ENCODE assay signal across 18 cellular contexts in the genomic region with DNA sequence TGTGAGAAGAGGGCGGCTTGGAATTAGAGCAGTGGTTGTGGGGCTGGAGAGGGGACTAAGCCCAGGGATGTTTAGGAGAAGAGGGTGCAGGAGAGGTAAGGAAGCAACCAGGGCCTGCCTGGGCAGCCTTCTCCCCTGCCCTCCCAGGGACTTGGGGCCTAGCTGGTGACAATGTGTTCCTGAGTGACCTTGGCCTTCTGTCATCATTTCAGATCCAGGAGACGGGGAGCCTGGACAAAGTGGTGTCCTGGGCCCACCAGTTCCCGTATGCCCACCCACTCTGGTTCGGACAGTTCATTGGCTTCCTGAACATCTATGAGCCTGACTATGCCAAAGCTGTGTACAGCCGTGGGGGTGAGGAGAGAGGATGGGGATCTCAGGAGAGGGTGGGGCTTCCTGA. TPM values are rescaled to one million over a fixed set of nuclear protein-coding genes. Genes with fewer than 3 reads are reported as not detected.
DNase-seq lines count a peak whose midpoint lies in the region; TF ChIP-seq lines count a peak whose summit lies in the region.
"Had no signal": no experiment of that assay in that cellular context is flagged by ENCODE, and none has a peak within 500 bp of the region (broad histone marks: within the 10 kb centered on the region; RNA-seq: fewer than 3 reads in every experiment).

No MANE protein-coding gene starts in this region.

- intact Hi-C loops in cardiac septum (cut with DNase I) = no loop called here

- H3K4me1 ChIP-seq in right atrium auricular region = peaks cover 0 to 46% of the 10 kb centered on the region in 2 donors
- H3K4me1 ChIP-seq: HAP-1 had no signal

- H3K9me3 Mint-ChIP-seq in osteocyte (ENCODE audit: unreplicated experiment) = peaks cover 20% of the 10 kb centered on the region

- H3K36me3 ChIP-seq in right atrium auricular region = peaks cover 20% of the 10 kb centered on the region
- H3K36me3 ChIP-seq: HAP-1 had no signal

- no peaks in the 10 kb centered on the region for H3K9me3 ChIP-seq in right atrium auricular region
- H3K9me3 ChIP-seq: HAP-1 had no signal

- DNase-seq in right atrium auricular region (ENCODE audit: low spot score) (no peak), cardiac septum (ENCODE audit: low spot score) (no peak), islet precursor cell (peak; percentile 29), osteocyte (ENCODE audit: extremely low spot score, unreplicated experiment) (peak; percentile 66), T1000 (lab: John Stamatoyannopoulos, UW) (no peak), RPMI8226 (no peak)
- DNase-seq in activated effector memory CD4-positive, alpha-beta T cell treated with Interleukin-2 at 50 U/mL for 16 hours = no peak
- DNase-seq: C1 segment of cervical spinal cord; Calu3; CD4-positive, alpha-beta memory T cell; COR-L47; DMS153; DND-41; GOT3; HFFc6 had no signal

- H3K27ac Mint-ChIP-seq in osteocyte (ENCODE audit: unreplicated experiment) = no peak overlapping the region
- H3K27ac Mint-ChIP-seq: HFFc6 had no signal

- no peak overlapping the region for H3K4me3 ChIP-seq in right atrium auricular region
- H3K4me3 ChIP-seq: HAP-1 had no signal

- no peak overlapping the region for H3K4me3 Mint-ChIP-seq in osteocyte (ENCODE audit: unreplicated experiment)
- H3K4me3 Mint-ChIP-seq: HFFc6 had no signal

- H3K4me1 Mint-ChIP-seq in osteocyte (ENCODE audit: unreplicated experiment) = no peaks in the 10 kb centered on the region
- H3K4me1 Mint-ChIP-seq: CD4-positive, alpha-beta memory T cell had no signal

- no peaks in the 10 kb centered on the region for H3K36me3 Mint-ChIP-seq in osteocyte (ENCODE audit: unreplicated experiment)

- H3K27me3 ChIP-seq in right atrium auricular region = no peaks in the 10 kb centered on the region

- no peaks in the 10 kb centered on the region for H3K27me3 Mint-ChIP-seq in osteocyte (ENCODE audit: unreplicated experiment)

- peak overlapping the region; percentile 6 to 22 for H3K27ac ChIP-seq in right atrium auricular region

- no peak for TF ChIP-seq CTCF in right atrium auricular region (IDR thresholded peaks at IDR 0.05)
- no peak for TF ChIP-seq CTCF in osteocyte (IDR thresholded peaks at IDR 0.05)

RNA-seq across cellular contexts. Expression of a gene that starts 11.8 kb away (rescaled TPM):
- total RNA-seq in right atrium auricular region = 10 to 100 TPM; 20.0 to 47.8 TPM
- total RNA-seq in cardiac septum = not detected
- total RNA-seq in osteocyte = not detected in 2 replicates
- total RNA-seq: A172; A673; CD4-positive, alpha-beta memory T cell; HFFc6 had no signal

Comparison
In these comparisons a context has a peak if more than half of its experiments do, and no peak if none do; other contexts are left out.
1. RNA of a gene that starts 11.8 kb away (total RNA-seq): 20.0 to 47.8 TPM in right atrium auricular region; not detected in cardiac septum (single experiment) and not detected in osteocyte; every median in the first group is over 10 times any median in the second.
2. DNase-seq: peak in islet precursor cell (single experiment) and osteocyte (single experiment); none in right atrium auricular region (single experiment), cardiac septum (single experiment), T1000 (single experiment), RPMI8226 (single experiment) and activated effector memory CD4-positive, alpha-beta T cell treated with Interleukin-2 at 50 U/mL for 16 hours (single experiment).